1 cellular context compared by ENCODE assay signal in genomic region chr19:3125900-3126524, GRCh38.
TF ChIP-seq lines count a peak whose summit lies in the region.

No MANE protein-coding gene starts in this region.

TF ChIP-seq in H1, 55 proteins besides CTCF, POLR2A, EP300 and RAD21:
- TF ChIP-seq EGR1 (IDR thresholded peaks at IDR 0.05; ENCODE audit: borderline replicate concordance, low read depth, low read length) (no peak), TAF1 (IDR thresholded peaks at IDR 0.05; ENCODE audit: low read depth, low read length) (peak; percentile 65; the same call in 1 of the 2 replicates), SRF (IDR thresholded peaks at IDR 0.05; ENCODE audit: low read depth, low read length) (no peak), SIX5 (IDR thresholded peaks at IDR 0.05; ENCODE audit: low read depth, low read length) (no peak), SP1 (IDR thresholded peaks at IDR 0.05; ENCODE audit: low read depth, low read length) (0 out of 2 replicates have a peak, but pooled peaks have one; percentile 24), NRF1 (IDR thresholded peaks at IDR 0.05; ENCODE audit: low read depth, low read length) (no peak), CBX8 (IDR thresholded peaks at IDR 0.05; ENCODE audit: borderline replicate concordance, low read depth, low read length) (no peak), EZH2 (IDR thresholded peaks at IDR 0.05; ENCODE audit: low read depth, low read length, severe bottlenecking) (no peak), HDAC6 (IDR thresholded peaks at IDR 0.05; ENCODE audit: low read depth, low read length) (no peak), SAP30 (IDR thresholded peaks at IDR 0.05; ENCODE audit: insufficient read depth, insufficient replicate concordance, low read length) (no peak), SUZ12 (IDR thresholded peaks at IDR 0.05; ENCODE audit: low read length) (no peak), JUN (IDR thresholded peaks at IDR 0.05; ENCODE audit: low read depth, low read length) (0 out of 2 replicates have a peak, but pooled peaks have one; percentile 22), CHD7 (IDR thresholded peaks at IDR 0.05; ENCODE audit: insufficient replicate concordance, low read length) (no peak), CHD1 (IDR thresholded peaks at IDR 0.05; ENCODE audit: low read depth, low read length) (no peak), MAX (IDR thresholded peaks at IDR 0.05) (peak; percentile 67), SIN3A (conservative IDR thresholded peaks at IDR 0.05 in 1 of 2, IDR thresholded peaks at IDR 0.05 in 1 of 2; ENCODE audit: low read depth in 1 of 2, low read length in 2 of 2) (peak in 1 of 2 experiments; percentile 85; a peak in 2 of 4 replicates), CHD2 (IDR thresholded peaks at IDR 0.05; ENCODE audit: low read length) (no peak), GABPA (IDR thresholded peaks at IDR 0.05; ENCODE audit: borderline replicate concordance, insufficient read depth, low read length) (peak; percentile 68; the same call in 1 of the 2 replicates), HDAC2 (IDR thresholded peaks at IDR 0.05; ENCODE audit: borderline replicate concordance in 1 of 2, low read depth in 2 of 2, low read length in 2 of 2) (no peak), JUND (IDR thresholded peaks at IDR 0.05; ENCODE audit: low read length) (peak; percentile 58; the same call in 1 of the 2 replicates), POLR2AphosphoS5 (IDR thresholded peaks at IDR 0.05; ENCODE audit: low read depth, low read length) (no peak), RFX5 (IDR thresholded peaks at IDR 0.05; ENCODE audit: borderline replicate concordance, low read depth, low read length) (no peak), BACH1 (IDR thresholded peaks at IDR 0.05; ENCODE audit: low read length) (no peak), KDM1A (IDR thresholded peaks at IDR 0.05; ENCODE audit: borderline replicate concordance, low read length) (peak; percentile 24; the same call in 1 of the 2 replicates), FOSL1 (IDR thresholded peaks at IDR 0.05; ENCODE audit: insufficient read depth, low read depth, low read length) (no peak), TAF7 (optimal IDR thresholded peaks at IDR 0.05; ENCODE audit: borderline replicate concordance, low read depth, low read length) (no peak), KDM4A (IDR thresholded peaks at IDR 0.05; ENCODE audit: low read depth, low read length, severe bottlenecking) (no peak), ATF3 (IDR thresholded peaks at IDR 0.05; ENCODE audit: insufficient read depth, low read depth, low read length) (peak; percentile 11; the same call in 1 of the 2 replicates), E2F6 (IDR thresholded peaks at IDR 0.05) (peak; percentile 68), TEAD4 (IDR thresholded peaks at IDR 0.05; ENCODE audit: low read depth, low read length) (no peak), MAFK (IDR thresholded peaks at IDR 0.05; ENCODE audit: low read depth, low read length) (peak; percentile 3; the same call in 1 of the 2 replicates), USF2 (IDR thresholded peaks at IDR 0.05; ENCODE audit: low read length) (no peak), CREB1 (IDR thresholded peaks at IDR 0.05) (no peak), CEBPB (IDR thresholded peaks at IDR 0.05; ENCODE audit: low read depth, low read length) (no peak), PHF8 (conservative IDR thresholded peaks at IDR 0.05; ENCODE audit: low read depth, low read length) (no peak), TBP (IDR thresholded peaks at IDR 0.05; ENCODE audit: low read depth, low read length) (peak; percentile 57; the same call in 1 of the 2 replicates), YY1 (IDR thresholded peaks at IDR 0.05; ENCODE audit: low read depth, low read length) (peak; percentile 70; the same call in 1 of the 2 replicates), GTF2F1 (IDR thresholded peaks at IDR 0.05; ENCODE audit: borderline replicate concordance, low read depth, low read length) (no peak), SP4 (IDR thresholded peaks at IDR 0.05; ENCODE audit: low read length) (no peak), SIRT6 (IDR thresholded peaks at IDR 0.05; ENCODE audit: low read length) (no peak), TCF12 (IDR thresholded peaks at IDR 0.05; ENCODE audit: low read depth, low read length) (0 out of 2 replicates have a peak, but pooled peaks have one; percentile 74), SP2 (IDR thresholded peaks at IDR 0.05; ENCODE audit: low read length) (no peak), ATF2 (IDR thresholded peaks at IDR 0.05; ENCODE audit: low read length) (no peak)
TF ChIP-seq in H1: peak in this region for 14.
